In the genomic region with DNA sequence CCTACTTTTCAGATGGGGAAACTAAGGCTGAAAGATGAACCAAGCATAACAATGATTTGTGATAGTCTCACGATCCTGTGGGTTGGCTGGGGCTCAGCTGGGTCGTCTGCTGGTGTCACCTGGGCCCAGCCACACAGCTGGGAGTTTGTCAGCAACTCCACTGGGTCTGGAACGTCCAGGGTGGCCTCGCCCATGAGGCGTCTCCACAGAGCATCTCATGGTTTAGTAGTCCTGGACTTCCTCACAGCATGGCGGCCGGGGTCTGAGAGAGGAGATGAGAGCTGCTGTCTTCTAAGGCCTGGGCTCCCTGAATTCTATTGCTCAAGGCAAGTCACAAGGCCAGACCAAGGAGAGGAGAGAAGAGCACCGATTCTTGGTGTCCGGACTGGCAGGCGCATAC, we compare ENCODE assay signal across 11 cellular contexts. TPM values are rescaled to one million over a fixed set of nuclear protein-coding genes. Genes with fewer than 3 reads are reported as not detected.
"Had no signal": no experiment of that assay in that cellular context is flagged by ENCODE, and none has a peak within 500 bp of the region (broad histone marks: within the 10 kb centered on the region; RNA-seq: fewer than 3 reads in every experiment).

No MANE protein-coding gene starts in this region.

- H3K27ac Mint-ChIP-seq: HFFc6, IgD-negative memory B cell had no signal

- DNase-seq: GM23248, GOT3, H7, HFFc6 had no signal

- H3K9me3 Mint-ChIP-seq: HFFc6, IgD-negative memory B cell had no signal

- H2AFZ ChIP-seq: GM23248 had no signal

- H3K9me3 ChIP-seq: HAP-1 had no signal

- H3K27ac ChIP-seq: GM23248, HL-60 had no signal

- H3K4me3 Mint-ChIP-seq: HFFc6 had no signal

- H3K4me3 ChIP-seq: GM23248, HAP-1 had no signal

- H3K9ac ChIP-seq: GM23248 had no signal

- H3K4me1 ChIP-seq: HAP-1 had no signal

- H3K4me1 Mint-ChIP-seq: IgD-negative memory B cell had no signal

- H3K36me3 ChIP-seq: HAP-1 had no signal

- ATAC-seq: HCT116, HepG2 had no signal

- H3K36me3 Mint-ChIP-seq: IgD-negative memory B cell had no signal

RNA-seq across cellular contexts. Expression of gene WFDC1, which starts 24.1 kb away (rescaled TPM):
- total RNA-seq: H4, HepG2 had no signal

RNA-seq across cellular contexts. Expression of gene KCNG4, which starts 30.7 kb away (rescaled TPM):
- total RNA-seq: GM23248, H4, H7, HepG2, HFFc6, HT1080 had no signal
